In genomic region chrX:40949071-40949470, GRCh38 we compare ENCODE assay signal across 38 cellular contexts.
"Had no signal": no experiment of that assay in that cellular context is flagged by ENCODE, and none has a peak within 500 bp of the region (broad histone marks: within the 10 kb centered on the region; RNA-seq: fewer than 3 reads in every experiment).

No MANE protein-coding gene starts in this region.

- H3K27ac ChIP-seq: adrenal gland, ascending aorta, body of pancreas, brain microvascular endothelial cell, breast epithelium, cardiac muscle cell had no signal

- H3K27me3 Mint-ChIP-seq: activated naive CD4-positive, alpha-beta T cell treated with anti-CD3 and anti-CD28 coated beads, Interleukin-2, amount 10 ng/mL, durations not matched to agents 7 days and 5 days; activated naive CD4-positive, alpha-beta T cell treated with anti-CD3 and anti-CD28 coated beads, Interleukin-2, amount 50 U/mL, for 24 hours; activated naive CD8-positive, alpha-beta T cell; activated naive CD8-positive, alpha-beta T cell treated with anti-CD3 and anti-CD28 coated beads for 36 hours; activated naive CD8-positive, alpha-beta T cell treated with anti-CD3 and anti-CD28 coated beads, Interleukin-2, amount 10 ng/mL, durations not matched to agents 7 days and 5 days; activated naive CD8-positive, alpha-beta T cell treated with anti-CD3 and anti-CD28 coated beads, Interleukin-2, amount 50 U/mL, for 24 hours; activated T-helper 17 cell treated with anti-CD3 and anti-CD28 coated beads, Interleukin-2, amount 50 U/mL, for 72 hours; brain; central memory CD8-positive, alpha-beta T cell had no signal

- H3K27ac Mint-ChIP-seq: activated naive CD4-positive, alpha-beta T cell treated with anti-CD3 and anti-CD28 coated beads for 36 hours; activated naive CD4-positive, alpha-beta T cell treated with anti-CD3 and anti-CD28 coated beads, Interleukin-2, amount 10 ng/mL, durations not matched to agents 7 days and 5 days; activated naive CD4-positive, alpha-beta T cell treated with anti-CD3 and anti-CD28 coated beads, Interleukin-2, amount 50 U/mL, for 24 hours; activated naive CD8-positive, alpha-beta T cell; activated naive CD8-positive, alpha-beta T cell treated with anti-CD3 and anti-CD28 coated beads for 36 hours; activated naive CD8-positive, alpha-beta T cell treated with anti-CD3 and anti-CD28 coated beads, Interleukin-2, amount 10 ng/mL, durations not matched to agents 7 days and 5 days; activated naive CD8-positive, alpha-beta T cell treated with anti-CD3 and anti-CD28 coated beads, Interleukin-2, amount 50 U/mL, for 24 hours; activated T-cell treated with anti-CD3 and anti-CD28 coated beads, Interleukin-2, amount 50 U/mL, for 24 hours; activated T-cell treated with anti-CD3 and anti-CD28 coated beads, Interleukin-2, amount 50 U/mL, for 72 hours; activated T-helper 1 cell treated with anti-CD3 and anti-CD28 coated beads, Interleukin-12 subunit alpha, Interleukin-12 subunit beta, Interleukin-2, Interleukin-4 antibody, amounts not matched to agents 30 ng/mL and 10 ng/mL and 1 ng/mL, durations not matched to agents 14 hours and 24 hours and 36 hours; activated T-helper 17 cell treated with anti-CD3 and anti-CD28 coated beads, Interleukin-2, amount 50 U/mL, for 72 hours; activated T-helper 2 cell treated with anti-CD3 and anti-CD28 coated beads, Interferon-gamma antibody, Interleukin-2, Interleukin-4, amounts not matched to agents 10 μg/mL and 5 μg/mL and 100 μg/mL, durations not matched to agents 14 hours and 24 hours and 36 hours; brain had no signal

- H3K9me3 Mint-ChIP-seq: activated naive CD4-positive, alpha-beta T cell treated with anti-CD3 and anti-CD28 coated beads, Interleukin-2, amount 10 ng/mL, durations not matched to agents 7 days and 5 days; activated naive CD4-positive, alpha-beta T cell treated with anti-CD3 and anti-CD28 coated beads, Interleukin-2, amount 50 U/mL, for 24 hours; activated naive CD8-positive, alpha-beta T cell treated with anti-CD3 and anti-CD28 coated beads, Interleukin-2, amount 10 ng/mL, durations not matched to agents 7 days and 5 days; activated T-cell treated with anti-CD3 and anti-CD28 coated beads, Interleukin-2, amount 50 U/mL, for 24 hours; central memory CD8-positive, alpha-beta T cell had no signal

- H3K4me1 ChIP-seq: body of pancreas, breast epithelium had no signal

- FAIRE-seq: bronchial epithelial cell had no signal

- H3K4me3 Mint-ChIP-seq: activated naive CD4-positive, alpha-beta T cell treated with anti-CD3 and anti-CD28 coated beads for 36 hours; activated naive CD4-positive, alpha-beta T cell treated with anti-CD3 and anti-CD28 coated beads, Interleukin-2, amount 10 ng/mL, durations not matched to agents 7 days and 5 days; activated naive CD4-positive, alpha-beta T cell treated with anti-CD3 and anti-CD28 coated beads, Interleukin-2, amount 50 U/mL, for 24 hours; activated naive CD8-positive, alpha-beta T cell; activated naive CD8-positive, alpha-beta T cell treated with anti-CD3 and anti-CD28 coated beads for 36 hours; activated naive CD8-positive, alpha-beta T cell treated with anti-CD3 and anti-CD28 coated beads, Interleukin-2, amount 10 ng/mL, durations not matched to agents 7 days and 5 days; activated naive CD8-positive, alpha-beta T cell treated with anti-CD3 and anti-CD28 coated beads, Interleukin-2, amount 50 U/mL, for 24 hours; activated T-cell treated with anti-CD3 and anti-CD28 coated beads, Interleukin-2, amount 50 U/mL, for 24 hours; activated T-cell treated with anti-CD3 and anti-CD28 coated beads, Interleukin-2, amount 50 U/mL, for 4 hours; activated T-cell treated with anti-CD3 and anti-CD28 coated beads, Interleukin-2, amount 50 U/mL, for 72 hours; activated T-helper 1 cell treated with anti-CD3 and anti-CD28 coated beads, Interleukin-12 subunit alpha, Interleukin-12 subunit beta, Interleukin-2, Interleukin-4 antibody, amounts not matched to agents 30 ng/mL and 10 ng/mL and 1 ng/mL, durations not matched to agents 14 hours and 24 hours and 36 hours; activated T-helper 17 cell treated with anti-CD3 and anti-CD28 coated beads, Interleukin-2, amount 50 U/mL, for 72 hours; brain; central memory CD8-positive, alpha-beta T cell had no signal

- DNase-seq: activated effector memory CD4-positive, alpha-beta T cell treated with anti-CD3 and anti-CD28 coated beads, Interleukin-2, amount 50 U/mL, for 16 hours; activated effector memory CD4-positive, alpha-beta T cell treated with Interleukin-2 at 50 U/mL for 16 hours; activated gamma-delta T cell; activated gamma-delta T cell treated with Interleukin-2 at 50 U/mL for 16 hours; activated naive CD4-positive, alpha-beta T cell; activated naive CD4-positive, alpha-beta T cell treated with anti-CD3 and anti-CD28 coated beads for 36 hours; activated naive CD4-positive, alpha-beta T cell treated with anti-CD3 and anti-CD28 coated beads, Interleukin-2, amount 10 ng/mL, durations not matched to agents 7 days and 5 days; activated naive CD4-positive, alpha-beta T cell treated with anti-CD3 and anti-CD28 coated beads, Interleukin-2, amount 50 U/mL, for 16 hours; activated naive CD4-positive, alpha-beta T cell treated with Interleukin-2 at 50 U/mL for 16 hours; activated naive CD8-positive, alpha-beta T cell treated with anti-CD3 and anti-CD28 coated beads for 36 hours; activated naive CD8-positive, alpha-beta T cell treated with anti-CD3 and anti-CD28 coated beads, Interleukin-2, amount 10 ng/mL, durations not matched to agents 7 days and 5 days; activated naive CD8-positive, alpha-beta T cell treated with anti-CD3 and anti-CD28 coated beads, Interleukin-2, amount 50 U/mL, for 24 hours; activated T-cell treated with anti-CD3 and anti-CD28 coated beads, Interleukin-2, amount 50 U/mL, for 24 hours; activated T-cell treated with anti-CD3 and anti-CD28 coated beads, Interleukin-2, amount 50 U/mL, for 4 hours; activated T-cell treated with anti-CD3 and anti-CD28 coated beads, Interleukin-2, amount 50 U/mL, for 48 hours; activated T-cell treated with anti-CD3 and anti-CD28 coated beads, Interleukin-2, amount 50 U/mL, for 72 hours; adrenal gland; amniotic stem cell; amygdala; anterior cingulate cortex; aorta; body of pancreas; brain microvascular endothelial cell; caudate nucleus; central memory CD4-positive, alpha-beta T cell; cerebellar nuclear complex had no signal

- ATAC-seq: activated naive CD4-positive, alpha-beta T cell treated with anti-CD3 and anti-CD28 coated beads, Interleukin-2, amount 50 U/mL, for 72 hours; activated naive CD8-positive, alpha-beta T cell treated with anti-CD3 and anti-CD28 coated beads, Interleukin-2, amount 50 U/mL, for 24 hours; activated T-cell treated with anti-CD3 and anti-CD28 coated beads, Interleukin-2, amount 50 U/mL, for 4 hours; activated T-cell treated with anti-CD3 and anti-CD28 coated beads, Interleukin-2, amount 50 U/mL, for 72 hours; activated T-helper 17 cell treated with anti-CD3 and anti-CD28 coated beads, Interleukin-2, amount 50 U/mL, for 72 hours; body of pancreas had no signal

- H3K36me3 ChIP-seq: adrenal gland, ascending aorta, brain microvascular endothelial cell, breast epithelium, cardiac muscle cell had no signal

- H3K27me3 ChIP-seq: ascending aorta, body of pancreas, brain microvascular endothelial cell, cardiac muscle cell had no signal

- H3K36me3 Mint-ChIP-seq: activated naive CD4-positive, alpha-beta T cell treated with anti-CD3 and anti-CD28 coated beads, Interleukin-2, amount 10 ng/mL, durations not matched to agents 7 days and 5 days; activated naive CD4-positive, alpha-beta T cell treated with anti-CD3 and anti-CD28 coated beads, Interleukin-2, amount 50 U/mL, for 24 hours; activated naive CD8-positive, alpha-beta T cell treated with anti-CD3 and anti-CD28 coated beads, Interleukin-2, amount 10 ng/mL, durations not matched to agents 7 days and 5 days; brain had no signal

- H3K9me3 ChIP-seq: adrenal gland, ascending aorta, body of pancreas, breast epithelium had no signal

- H3K4me3 ChIP-seq: adrenal gland, ascending aorta, body of pancreas, breast epithelium, cardiac muscle cell had no signal
